Comparison of ENCODE assay signal across 14 cellular contexts in the genomic region with DNA sequence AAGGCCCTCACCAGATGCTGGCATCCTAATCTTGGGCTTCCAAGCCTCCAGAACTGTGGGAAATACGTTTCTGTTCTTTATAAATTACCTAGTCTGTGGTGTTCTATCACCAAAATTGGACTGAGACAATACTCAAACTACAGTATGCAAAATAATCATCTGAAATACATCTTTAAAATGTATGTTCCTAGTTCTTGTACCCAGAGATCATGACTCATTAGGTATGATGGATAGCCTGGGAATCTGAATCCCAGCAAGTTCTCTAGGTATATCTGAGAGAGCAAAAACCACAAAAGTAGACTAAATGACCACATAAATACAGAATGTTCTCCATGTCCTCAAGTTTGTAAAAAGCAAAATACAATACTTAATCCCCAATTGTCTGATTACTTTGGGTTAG.
"Had no signal": no experiment of that assay in that cellular context is flagged by ENCODE, and none has a peak within 500 bp of the region (broad histone marks: within the 10 kb centered on the region; RNA-seq: fewer than 3 reads in every experiment).

No MANE protein-coding gene starts in this region.

- H3K4me3 ChIP-seq: ascending aorta, lower lobe of right lung, psoas muscle had no signal

- H3K4me3 Mint-ChIP-seq: activated CD4-positive, alpha-beta T cell treated with anti-CD3 and anti-CD28 coated beads, Interleukin-2, amount 10 ng/mL, durations not matched to agents 24 days and 14 days; activated CD8-positive, alpha-beta T cell treated with anti-CD3 and anti-CD28 coated beads, Interleukin-2, amount 10 ng/mL, durations not matched to agents 7 days and 5 days; activated naive CD8-positive, alpha-beta T cell treated with anti-CD3 and anti-CD28 coated beads for 36 hours; mesothelial cell of epicardium; stimulated activated effector memory CD8-positive, alpha-beta T cell treated with anti-CD3 and anti-CD28 coated beads, Interleukin-12 subunit alpha, Interleukin-12 subunit beta, amount 100 ng/mL, for 72 hours had no signal

- H3K27me3 ChIP-seq: ascending aorta had no signal

- ATAC-seq: activated CD8-positive, alpha-beta T cell treated with anti-CD3 and anti-CD28 coated beads, Interleukin-2, amount 10 ng/mL, durations not matched to agents 7 days and 5 days; lower lobe of right lung; psoas muscle; sciatic nerve; stimulated activated effector memory CD8-positive, alpha-beta T cell treated with anti-CD3 and anti-CD28 coated beads, Interleukin-12 subunit alpha, Interleukin-12 subunit beta, amount 100 ng/mL, for 72 hours had no signal

- H3K27ac Mint-ChIP-seq: activated CD4-positive, alpha-beta T cell treated with anti-CD3 and anti-CD28 coated beads, Interleukin-2, amount 10 ng/mL, durations not matched to agents 24 days and 14 days; activated CD8-positive, alpha-beta T cell treated with anti-CD3 and anti-CD28 coated beads, Interleukin-2, amount 10 ng/mL, durations not matched to agents 7 days and 5 days; activated naive CD8-positive, alpha-beta T cell treated with anti-CD3 and anti-CD28 coated beads for 36 hours; mesothelial cell of epicardium; stimulated activated effector memory CD8-positive, alpha-beta T cell treated with anti-CD3 and anti-CD28 coated beads, Interleukin-12 subunit alpha, Interleukin-12 subunit beta, amount 100 ng/mL, for 72 hours had no signal

- H3K9me3 Mint-ChIP-seq: activated naive CD8-positive, alpha-beta T cell treated with anti-CD3 and anti-CD28 coated beads for 36 hours; stimulated activated effector memory CD8-positive, alpha-beta T cell treated with anti-CD3 and anti-CD28 coated beads, Interleukin-12 subunit alpha, Interleukin-12 subunit beta, amount 100 ng/mL, for 72 hours had no signal

- H3K27ac ChIP-seq: ascending aorta, lower lobe of right lung, psoas muscle had no signal

- H3K36me3 ChIP-seq: ascending aorta, lower lobe of right lung had no signal

- DNase-seq: activated CD4-positive, alpha-beta T cell treated with anti-CD3 and anti-CD28 coated beads, Interleukin-2, amount 10 ng/mL, durations not matched to agents 24 days and 14 days; activated CD4-positive, CD25-positive, alpha-beta regulatory T cell; activated CD8-positive, alpha-beta memory T cell treated with anti-CD3 and anti-CD28 coated beads, Interleukin-2, amount 50 U/mL, for 4 hours; activated CD8-positive, alpha-beta T cell treated with anti-CD3 and anti-CD28 coated beads, Interleukin-2, amount 10 ng/mL, durations not matched to agents 7 days and 5 days; activated naive CD8-positive, alpha-beta T cell treated with anti-CD3 and anti-CD28 coated beads for 36 hours; foreskin melanocyte; head of caudate nucleus; lower lobe of right lung; psoas muscle; stimulated activated CD4-positive, alpha-beta T cell treated with anti-CD3 and anti-CD28 coated beads, Interleukin-12 subunit alpha, Interleukin-12 subunit beta, amount 100 ng/mL, for 4 hours had no signal

- H3K4me1 ChIP-seq: ascending aorta, lower lobe of right lung, psoas muscle had no signal

- H3K4me1 Mint-ChIP-seq: activated CD4-positive, alpha-beta T cell treated with anti-CD3 and anti-CD28 coated beads, Interleukin-2, amount 10 ng/mL, durations not matched to agents 24 days and 14 days; activated naive CD8-positive, alpha-beta T cell treated with anti-CD3 and anti-CD28 coated beads for 36 hours; mesothelial cell of epicardium; stimulated activated effector memory CD8-positive, alpha-beta T cell treated with anti-CD3 and anti-CD28 coated beads, Interleukin-12 subunit alpha, Interleukin-12 subunit beta, amount 100 ng/mL, for 72 hours had no signal

- H3K9me3 ChIP-seq: ascending aorta, lower lobe of right lung, psoas muscle had no signal

- H3K36me3 Mint-ChIP-seq: activated naive CD8-positive, alpha-beta T cell treated with anti-CD3 and anti-CD28 coated beads for 36 hours; mesothelial cell of epicardium; stimulated activated effector memory CD8-positive, alpha-beta T cell treated with anti-CD3 and anti-CD28 coated beads, Interleukin-12 subunit alpha, Interleukin-12 subunit beta, amount 100 ng/mL, for 72 hours had no signal
